13 cellular contexts compared by ENCODE assay signal in the genomic region with DNA sequence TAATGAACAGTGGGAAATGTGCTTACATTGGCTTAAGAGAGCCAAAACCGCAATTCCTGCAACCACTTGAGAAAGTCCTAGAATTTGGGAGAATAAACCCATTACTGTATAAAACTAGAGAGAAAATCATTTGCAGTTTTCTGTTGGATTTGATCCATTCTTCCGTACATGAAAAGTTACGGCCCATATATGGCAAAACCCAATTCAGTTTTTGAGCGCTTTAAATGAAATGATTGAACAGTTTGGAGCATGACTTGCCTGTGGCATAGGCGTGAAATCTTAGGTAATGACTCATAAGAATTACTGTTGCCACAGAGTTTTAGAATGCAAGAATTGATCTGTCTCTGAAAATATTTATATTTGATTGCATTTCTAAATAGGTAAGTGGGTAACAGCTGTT. TPM values are rescaled to one million over a fixed set of nuclear protein-coding genes. Genes with fewer than 3 reads are reported as not detected.
DNase-seq lines count a peak whose midpoint lies in the region; ATAC-seq and TF ChIP-seq lines count a peak whose summit lies in the region.
"Had no signal": no experiment of that assay in that cellular context is flagged by ENCODE, and none has a peak within 500 bp of the region (broad histone marks: within the 10 kb centered on the region; RNA-seq: fewer than 3 reads in every experiment).

No MANE protein-coding gene starts in this region.

- peak; percentile 33 to 55 for ATAC-seq in activated naive CD4-positive, alpha-beta T cell treated with anti-CD3 and anti-CD28 coated beads, Interleukin-2, amount 50 U/mL, for 72 hours
- ATAC-seq in HG02798 (IDR thresholded peaks at IDR 0.05; ENCODE audit: poor library complexity, unreplicated experiment) (no peak), HG03457 (IDR thresholded peaks at IDR 0.05; ENCODE audit: unreplicated experiment) (no peak)

- intact Hi-C loops in vagina (cut with DNase I) = no loop called here

- H3K27ac Mint-ChIP-seq in activated naive CD4-positive, alpha-beta T cell treated with anti-CD3 and anti-CD28 coated beads, Interleukin-2, amount 50 U/mL, for 72 hours = no peak overlapping the region

- no peak for DNase-seq in activated naive CD4-positive, alpha-beta T cell treated with anti-CD3 and anti-CD28 coated beads, Interleukin-2, amount 50 U/mL, for 72 hours (ENCODE audit: low spot score in 2 of 2)
- DNase-seq in activated naive CD4-positive, alpha-beta T cell treated with Interleukin-2 at 50 U/mL for 16 hours = no peak
- DNase-seq in astrocyte of the spinal cord (ENCODE audit: low read depth, low spot score) (peak; percentile 82), foreskin melanocyte (peak; percentile 85), vagina (ENCODE audit: extremely low spot score in 2 of 2) (no peak)
- no peak for DNase-seq in stimulated activated CD4-positive, alpha-beta T cell treated with anti-CD3 and anti-CD28 coated beads, Interleukin-2, amount 100 ng/mL, for 24 hours
- DNase-seq: activated gamma-delta T cell treated with Interleukin-2 at 50 U/mL for 16 hours, dermis blood vessel endothelial cell, NCI-H748 treated with DMSO at 0.1 percent for 48 hours, retina had no signal

- no peak overlapping the region for H3K4me3 ChIP-seq in astrocyte of the spinal cord (ENCODE audit: low read depth, low read length)
- H3K4me3 ChIP-seq in vagina = no peak overlapping the region
- H3K4me3 ChIP-seq: hepatocyte had no signal

- no peaks in the 10 kb centered on the region for H3K27me3 ChIP-seq in vagina
- H3K27me3 ChIP-seq: hepatocyte had no signal

- H3K36me3 ChIP-seq in vagina = no peaks in the 10 kb centered on the region

- in situ Hi-C loops in astrocyte of the spinal cord (cut with HindIII; ENCODE audit: low sequenced_read_pairs) = no loop called here

- H3K9me3 Mint-ChIP-seq in activated naive CD4-positive, alpha-beta T cell treated with anti-CD3 and anti-CD28 coated beads, Interleukin-2, amount 50 U/mL, for 72 hours = no peaks in the 10 kb centered on the region

- no peak for TF ChIP-seq CTCF in astrocyte of the spinal cord (IDR thresholded peaks at IDR 0.05; ENCODE audit: low read depth, low read length)
- TF ChIP-seq CTCF in vagina (IDR thresholded peaks at IDR 0.05) = no peak

- peaks cover 35% of the 10 kb centered on the region for H3K4me1 ChIP-seq in vagina

- peak overlapping the region; percentile 4 for H3K27ac ChIP-seq in vagina
- H3K27ac ChIP-seq: hepatocyte had no signal

- no peaks in the 10 kb centered on the region for H3K9me3 ChIP-seq in vagina

- H3K36me3 Mint-ChIP-seq in activated naive CD4-positive, alpha-beta T cell treated with anti-CD3 and anti-CD28 coated beads, Interleukin-2, amount 50 U/mL, for 72 hours = peaks cover 0 to 5% of the 10 kb centered on the region in 2 donors

- TF ChIP-seq POLR2A in vagina (IDR thresholded peaks at IDR 0.05) = no peak

RNA-seq across cellular contexts. Expression of a gene that starts 52.0 kb away (rescaled TPM):
- total RNA-seq in activated naive CD4-positive, alpha-beta T cell treated with anti-CD3 and anti-CD28 coated beads, Interleukin-2, amount 50 U/mL, for 72 hours = 10 to 100 TPM in 1 of 2 donors, 1 to 10 TPM in 1; 7.8 to 10.5 TPM
- 20.6 TPM for total RNA-seq in vagina

Comparison
In these comparisons a context has a peak if more than half of its experiments do, and no peak if none do; other contexts are left out.
1. ATAC-seq: peak in activated naive CD4-positive, alpha-beta T cell treated with anti-CD3 and anti-CD28 coated beads, Interleukin-2, amount 50 U/mL, for 72 hours (2 of 2); none in HG02798 (single experiment) and HG03457 (single experiment).
2. DNase-seq: peak in astrocyte of the spinal cord (single experiment) and foreskin melanocyte (single experiment); none in activated naive CD4-positive, alpha-beta T cell treated with anti-CD3 and anti-CD28 coated beads, Interleukin-2, amount 50 U/mL, for 72 hours (0 of 2), activated naive CD4-positive, alpha-beta T cell treated with Interleukin-2 at 50 U/mL for 16 hours (single experiment), vagina (0 of 2) and stimulated activated CD4-positive, alpha-beta T cell treated with anti-CD3 and anti-CD28 coated beads, Interleukin-2, amount 100 ng/mL, for 24 hours (0 of 2).